Comparison of ENCODE assay signal across 8 cellular contexts in genomic region chr14:77028384-77029246, GRCh38.
A peak's percentile ranks its signal among the peaks of the same experiment; 100 is the strongest.
DNase-seq lines count a peak whose midpoint lies in the region; ATAC-seq lines count a peak whose summit lies in the region.

IRF2BPL (minus strand) TSS chr14:77028708; CDS start chr14:77027792, 916 bp downstream.

- ATAC-seq in GM19043 (IDR thresholded peaks at IDR 0.05; ENCODE audit: low read depth, unreplicated experiment) (peak; percentile 63), HG03354 (IDR thresholded peaks at IDR 0.05; ENCODE audit: poor library complexity, severe bottlenecking, unreplicated experiment) (peak; percentile 78)

- DNase-seq in AG20443 (ENCODE audit: low spot score): peak; percentile 96
- DNase-seq in NCI-H446 (lab: John Stamatoyannopoulos, UW): peak; percentile 91 to 97
- peak; percentile 79 to 91 (median 86) for DNase-seq in activated CD4-positive, CD25-positive, alpha-beta regulatory T cell (lab: John Stamatoyannopoulos, UW)
- peak; percentile 63 to 99 (median 97) for DNase-seq in caudate nucleus (lab: John Stamatoyannopoulos, UW)
- DNase-seq in inferior parietal cortex (ENCODE audit: extremely low spot score): peak; percentile 95
- peak; percentile 85 to 92 for DNase-seq in stimulated activated CD4-positive, alpha-beta T cell treated with anti-CD3 and anti-CD28 coated beads, Interleukin-12 subunit alpha, Interleukin-12 subunit beta, amount 100 ng/mL, for 24 hours (ENCODE audit: low read depth in 2 of 2)

- peak within 1 kb of the TSS; percentile 96 for H3K27ac ChIP-seq in caudate nucleus (ENCODE audit: low read depth, low read length)

Comparison
In these comparisons a context has a peak if more than half of its experiments do, and no peak if none do; other contexts are left out.
1. Peak in every context shown above with its lines: DNase-seq, ATAC-seq and H3K27ac ChIP-seq.